Comparison of ENCODE assay signal across 9 cellular contexts in genomic region chr7:2758673-2759603, GRCh38.
A peak's percentile ranks its signal among the peaks of the same experiment; 100 is the strongest.
DNase-seq lines count a peak whose midpoint lies in the region; ATAC-seq, FAIRE-seq and TF ChIP-seq lines count a peak whose summit lies in the region.
"Had no signal": no experiment of that assay in that cellular context is flagged by ENCODE, and none has a peak within 500 bp of the region (broad histone marks: within the 10 kb centered on the region; RNA-seq: fewer than 3 reads in every experiment).

No MANE protein-coding gene starts in this region.

- no peak overlapping the region for H3K4me2 ChIP-seq in neural cell (ENCODE audit: low read length)

- H4K20me1 ChIP-seq in neural cell (ENCODE audit: insufficient read depth) = no peaks in the 10 kb centered on the region

- no peak overlapping the region for H2AFZ ChIP-seq in neural cell (ENCODE audit: low read depth, low read length)

- H3K36me3 ChIP-seq in BE2C = no peaks in the 10 kb centered on the region
- peaks cover 3% of the 10 kb centered on the region for H3K36me3 ChIP-seq in bronchial epithelial cell (ENCODE audit: control insufficient read depth, insufficient read depth, low read length)
- no peaks in the 10 kb centered on the region for H3K36me3 ChIP-seq in neural cell (ENCODE audit: insufficient read depth, low read length)

- no peaks in the 10 kb centered on the region for H3K79me2 ChIP-seq in neural cell (replicated peaks; ENCODE audit: insufficient read depth, low read length)

- TF ChIP-seq CTCF in BE2C (IDR thresholded peaks at IDR 0.05; ENCODE audit: low read depth, low read length) = no peak
- no peak for TF ChIP-seq CTCF in HL-60 (IDR thresholded peaks at IDR 0.05; ENCODE audit: insufficient read depth, low read length)
- no peak for TF ChIP-seq CTCF in bronchial epithelial cell (IDR thresholded peaks at IDR 0.05; ENCODE audit: insufficient read depth, low read length, severe bottlenecking)
- no peak for TF ChIP-seq CTCF in neural cell (IDR thresholded peaks at IDR 0.05; ENCODE audit: poor library complexity, severe bottlenecking)

- no peaks in the 10 kb centered on the region for H3K9me2 ChIP-seq in neural cell (ENCODE audit: insufficient read depth, low read length)

- no peak for ATAC-seq in sciatic nerve
- no peak for ATAC-seq in GM18519 (IDR thresholded peaks at IDR 0.05; ENCODE audit: low FRiP score, unreplicated experiment)

- H3F3A ChIP-seq in neural cell (ENCODE audit: insufficient read depth, low read length, poor library complexity, severe bottlenecking) = no peaks in the 10 kb centered on the region

- no peak for TF ChIP-seq EP300 in neural cell (conservative IDR thresholded peaks at IDR 0.05; ENCODE audit: poor library complexity, severe bottlenecking)

- no peaks in the 10 kb centered on the region for H3K9me3 ChIP-seq in BE2C
- H3K9me3 ChIP-seq in neural cell (ENCODE audit: low read length) = no peaks in the 10 kb centered on the region
- H3K9me3 ChIP-seq: mucosa of descending colon had no signal

- peaks cover 31% of the 10 kb centered on the region for H3K4me1 ChIP-seq in BE2C

- no peak for DNase-seq in BE2C
- no peak for DNase-seq in HL-60 (ENCODE audit: low read depth in 1 of 2, low spot score in 1 of 2)
- peak; percentile 34 for DNase-seq in bronchial epithelial cell (ENCODE audit: low read depth)
- DNase-seq in sciatic nerve (ENCODE audit: low spot score) = no peak
- no peak for DNase-seq in middle frontal gyrus (ENCODE audit: extremely low spot score, low spot score)
- no peak for DNase-seq in CD1c-positive myeloid dendritic cell (ENCODE audit: extremely low spot score)

- no peak overlapping the region for H3K9ac ChIP-seq in neural cell (ENCODE audit: low read length)

- peak overlapping the region; percentile 32; the same call in 1 of the 2 replicates for H3K4me3 ChIP-seq in BE2C (ENCODE audit: low read depth, low read length)
- no peak overlapping the region for H3K4me3 ChIP-seq in HL-60 (replicated peaks; ENCODE audit: insufficient read depth, low read length)
- no peak overlapping the region for H3K4me3 ChIP-seq in bronchial epithelial cell (ENCODE audit: low read depth, low read length)
- H3K4me3 ChIP-seq in neural cell (ENCODE audit: low read length) = peak overlapping the region; percentile 23
- H3K4me3 ChIP-seq: mucosa of descending colon had no signal

- intact Hi-C loops in sciatic nerve (cut with DNase I) = no loop called here

- peak overlapping the region; percentile 67 for H3K27ac ChIP-seq in HL-60 (replicated peaks)
- H3K27ac ChIP-seq in neural cell (ENCODE audit: low read length) = no peak overlapping the region

- TF ChIP-seq RAD21 in neural cell (conservative IDR thresholded peaks at IDR 0.05) = no peak

- H3K27me3 ChIP-seq in BE2C = no peaks in the 10 kb centered on the region
- H3K27me3 ChIP-seq in HL-60 (ENCODE audit: insufficient read depth, poor library complexity, severe bottlenecking) = no peaks in the 10 kb centered on the region
- no peaks in the 10 kb centered on the region for H3K27me3 ChIP-seq in bronchial epithelial cell (ENCODE audit: control insufficient read depth, insufficient read depth, low read length)
- H3K27me3 ChIP-seq in neural cell (ENCODE audit: insufficient read depth, low read depth, low read length) = no peaks in the 10 kb centered on the region

- no peak for FAIRE-seq in bronchial epithelial cell (lab: Jason Lieb, UNC)

TF ChIP-seq in neural cell, 6 proteins besides CTCF, POLR2A, EP300 and RAD21:
- TF ChIP-seq, protein P1, sequence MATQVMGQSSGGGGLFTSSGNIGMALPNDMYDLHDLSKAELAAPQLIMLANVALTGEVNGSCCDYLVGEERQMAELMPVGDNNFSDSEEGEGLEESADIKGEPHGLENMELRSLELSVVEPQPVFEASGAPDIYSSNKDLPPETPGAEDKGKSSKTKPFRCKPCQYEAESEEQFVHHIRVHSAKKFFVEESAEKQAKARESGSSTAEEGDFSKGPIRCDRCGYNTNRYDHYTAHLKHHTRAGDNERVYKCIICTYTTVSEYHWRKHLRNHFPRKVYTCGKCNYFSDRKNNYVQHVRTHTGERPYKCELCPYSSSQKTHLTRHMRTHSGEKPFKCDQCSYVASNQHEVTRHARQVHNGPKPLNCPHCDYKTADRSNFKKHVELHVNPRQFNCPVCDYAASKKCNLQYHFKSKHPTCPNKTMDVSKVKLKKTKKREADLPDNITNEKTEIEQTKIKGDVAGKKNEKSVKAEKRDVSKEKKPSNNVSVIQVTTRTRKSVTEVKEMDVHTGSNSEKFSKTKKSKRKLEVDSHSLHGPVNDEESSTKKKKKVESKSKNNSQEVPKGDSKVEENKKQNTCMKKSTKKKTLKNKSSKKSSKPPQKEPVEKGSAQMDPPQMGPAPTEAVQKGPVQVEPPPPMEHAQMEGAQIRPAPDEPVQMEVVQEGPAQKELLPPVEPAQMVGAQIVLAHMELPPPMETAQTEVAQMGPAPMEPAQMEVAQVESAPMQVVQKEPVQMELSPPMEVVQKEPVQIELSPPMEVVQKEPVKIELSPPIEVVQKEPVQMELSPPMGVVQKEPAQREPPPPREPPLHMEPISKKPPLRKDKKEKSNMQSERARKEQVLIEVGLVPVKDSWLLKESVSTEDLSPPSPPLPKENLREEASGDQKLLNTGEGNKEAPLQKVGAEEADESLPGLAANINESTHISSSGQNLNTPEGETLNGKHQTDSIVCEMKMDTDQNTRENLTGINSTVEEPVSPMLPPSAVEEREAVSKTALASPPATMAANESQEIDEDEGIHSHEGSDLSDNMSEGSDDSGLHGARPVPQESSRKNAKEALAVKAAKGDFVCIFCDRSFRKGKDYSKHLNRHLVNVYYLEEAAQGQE (IDR thresholded peaks at IDR 0.05; ENCODE audit: borderline replicate concordance) = no peak
- no peak for TF ChIP-seq SMC3 (conservative IDR thresholded peaks at IDR 0.05; ENCODE audit: poor library complexity)
- no peak for TF ChIP-seq POLR2AphosphoS5 (IDR thresholded peaks at IDR 0.05)
- no peak for TF ChIP-seq EZH2 (IDR thresholded peaks at IDR 0.05; ENCODE audit: borderline replicate concordance, insufficient read depth, low read length, poor library complexity, severe bottlenecking)
- TF ChIP-seq TAF1 (IDR thresholded peaks at IDR 0.05; ENCODE audit: low read depth) = no peak
- no peak for TF ChIP-seq MXI1 (conservative IDR thresholded peaks at IDR 0.05; ENCODE audit: poor library complexity, severe bottlenecking)

Comparison
In these comparisons a context has a peak if more than half of its experiments do, and no peak if none do; other contexts are left out.
1. H3K4me3 ChIP-seq: peak in BE2C (single experiment) and neural cell (single experiment); none in HL-60 (single experiment) and bronchial epithelial cell (single experiment).